13 cellular contexts compared by ENCODE assay signal in genomic region chr21:41477641-41478318, GRCh38. TPM values are rescaled to one million over a fixed set of nuclear protein-coding genes. Genes with fewer than 3 reads are reported as not detected.
DNase-seq lines count a peak whose midpoint lies in the region; ATAC-seq and TF ChIP-seq lines count a peak whose summit lies in the region.
"Had no signal": no experiment of that assay in that cellular context is flagged by ENCODE, and none has a peak within 500 bp of the region (broad histone marks: within the 10 kb centered on the region; RNA-seq: fewer than 3 reads in every experiment).

No MANE protein-coding gene starts in this region.

- H3K27me3 ChIP-seq in trophoblast cell (ENCODE audit: insufficient read depth, low read length): no peaks in the 10 kb centered on the region
- H3K27me3 ChIP-seq: ascending aorta had no signal

- no CpG with 5 or more reads among the region's 15 CpGs for whole genome bisulfite sequencing in trophoblast cell (ENCODE audit: extremely low coverage, insufficient coverage, insufficient read length)
- WGBS in lower leg skin, 2 donors: 29 to 31% methylated on average over 14 to 15 of the region's 15 CpGs

- no peaks in the 10 kb centered on the region for H3K36me3 Mint-ChIP-seq in T-helper 17 cell (ENCODE audit: low read depth)
- H3K36me3 Mint-ChIP-seq: stimulated activated naive B cell treated with anti-CD40 and anti-IgM and Interleukin-4, amounts not matched to agents 10 μg/mL and 1 μg/mL and 100 μg/mL, for 72 hours had no signal

- H3K9ac ChIP-seq in trophoblast cell (ENCODE audit: low read length): no peak overlapping the region

- no peak overlapping the region for H2BK5ac ChIP-seq in trophoblast cell (ENCODE audit: low read depth, low read length, poor library complexity)

- peaks cover 12% of the 10 kb centered on the region for H3K4me1 Mint-ChIP-seq in T-helper 17 cell
- H3K4me1 Mint-ChIP-seq: activated B cell treated with CpG ODN at 0.5 μM for 24 hours had no signal

- no peak overlapping the region for H3K4me3 Mint-ChIP-seq in T-helper 17 cell
- H3K4me3 Mint-ChIP-seq: activated B cell treated with CpG ODN at 0.5 μM for 24 hours; stimulated activated naive B cell treated with anti-CD40 and anti-IgM and Interleukin-4, amounts not matched to agents 10 μg/mL and 1 μg/mL and 100 μg/mL, for 72 hours had no signal

- H4K91ac ChIP-seq in trophoblast cell (ENCODE audit: low read depth, low read length): no peak overlapping the region

- no peak overlapping the region for H3K27ac ChIP-seq in trophoblast cell (ENCODE audit: low read depth, low read length)
- H3K27ac ChIP-seq: ascending aorta, gastrocnemius medialis had no signal

- no peak for ATAC-seq in T-helper 17 cell
- ATAC-seq: gastrocnemius medialis had no signal

- intact Hi-C loops in lower leg skin (cut with DNase I; ENCODE audit: low total_unique reads): no loop called here

- no peak overlapping the region for H3K14ac ChIP-seq in trophoblast cell (ENCODE audit: low read length)

- H3K4me2 ChIP-seq in trophoblast cell (ENCODE audit: low read length): peak overlapping the region; percentile 24

- no peak overlapping the region for H3K4ac ChIP-seq in trophoblast cell (ENCODE audit: low read depth, low read length)

- H3K79me1 ChIP-seq in trophoblast cell (ENCODE audit: low read length): no peaks in the 10 kb centered on the region

- H3K36me3 ChIP-seq in trophoblast cell (ENCODE audit: control insufficient read depth in 1 of 2, insufficient read depth in 2 of 2, low read length in 2 of 2): no peaks in the 10 kb centered on the region
- H3K36me3 ChIP-seq: ascending aorta, gastrocnemius medialis had no signal

- TF ChIP-seq CTCF in GM13977 (IDR thresholded peaks at IDR 0.05; ENCODE audit: extremely low read depth, insufficient read depth, missing control alignments) (no peak), lower leg skin (IDR thresholded peaks at IDR 0.05) (no peak)

- in situ Hi-C loops in G401 (cut with HindIII; ENCODE audit: low sequenced_read_pairs): no loop called here
- in situ Hi-C loops in GM13977 (cut with MboI; ENCODE audit: low pct_unique_long_range_greater_than_20kb, low sequenced_read_pairs, unreplicated experiment): no loop called here

- H4K12ac ChIP-seq in trophoblast cell (ENCODE audit: low read depth, low read length): no peak overlapping the region

- TF ChIP-seq POLR2A in lower leg skin (IDR thresholded peaks at IDR 0.05): no peak

- no peak overlapping the region for H3K23ac ChIP-seq in trophoblast cell (ENCODE audit: low read length)

- H3K18ac ChIP-seq in trophoblast cell (ENCODE audit: low read length): no peak overlapping the region

- no peak overlapping the region for H2BK120ac ChIP-seq in trophoblast cell (ENCODE audit: insufficient read depth, low read length, poor library complexity)

- H3K4me3 ChIP-seq in trophoblast cell (ENCODE audit: low read depth, low read length) (no peak overlapping the region), lower leg skin (ENCODE audit: low read depth, poor library complexity, severe bottlenecking) (no peak overlapping the region)
- H3K4me3 ChIP-seq: ascending aorta, gastrocnemius medialis had no signal

- H2AK5ac ChIP-seq in trophoblast cell (ENCODE audit: low read length): no peak overlapping the region

- H3K27me3 Mint-ChIP-seq in T-helper 17 cell: peaks cover 46% of the 10 kb centered on the region

- H3K27ac Mint-ChIP-seq in T-helper 17 cell: no peak overlapping the region
- H3K27ac Mint-ChIP-seq: activated B cell treated with CpG ODN at 0.5 μM for 24 hours; stimulated activated naive B cell treated with anti-CD40 and anti-IgM and Interleukin-4, amounts not matched to agents 10 μg/mL and 1 μg/mL and 100 μg/mL, for 72 hours had no signal

- H2BK12ac ChIP-seq in trophoblast cell (ENCODE audit: low read length): no peak overlapping the region

- H3K9me3 ChIP-seq in trophoblast cell (ENCODE audit: insufficient read depth, low read depth, low read length) (no peaks in the 10 kb centered on the region), T-helper 17 cell (ENCODE audit: control insufficient read depth, low read length, poor library complexity, severe bottlenecking) (no peaks in the 10 kb centered on the region)
- H3K9me3 ChIP-seq: ascending aorta, gastrocnemius medialis had no signal

- no peak overlapping the region for H2AFZ ChIP-seq in trophoblast cell (ENCODE audit: insufficient read depth, low read length, poor library complexity)

- DNase-seq in G401 (ENCODE audit: low spot score) (peak; percentile 2), NCI-H345 treated with DMSO at 0.1 percent for 48 hours (lab: John Stamatoyannopoulos, UW; ENCODE audit: unreplicated experiment) (peak; percentile 74), glomerular visceral epithelial cell (ENCODE audit: extremely low spot score) (peak; percentile 52), trophoblast cell (peak; percentile 80 to 81), dedifferentiated amniotic fluid mesenchymal stem cell (ENCODE audit: extremely low spot score) (no peak), T-helper 17 cell (no peak), GM13977 (ENCODE audit: low spot score) (no peak), lower leg skin (ENCODE audit: low spot score in 2 of 2) (no peak)
- DNase-seq: activated B cell treated with CpG ODN at 0.5 μM for 24 hours; gastrocnemius medialis; NCI-H446 treated with DMSO at 0.1 percent for 48 hours; stimulated activated naive B cell treated with anti-CD40 and anti-IgM and Interleukin-4, amounts not matched to agents 10 μg/mL and 1 μg/mL and 100 μg/mL, for 72 hours had no signal

- peaks cover 14 to 15% of the 10 kb centered on the region in 2 experiments for H3K4me1 ChIP-seq in trophoblast cell (ENCODE audit: control insufficient read depth in 1 of 2, insufficient read depth in 2 of 2, low read length in 2 of 2)
- H3K4me1 ChIP-seq: ascending aorta, gastrocnemius medialis had no signal

- no peak overlapping the region for H4K8ac ChIP-seq in trophoblast cell (ENCODE audit: low read depth, low read length)

- no peaks in the 10 kb centered on the region for H3K79me2 ChIP-seq in trophoblast cell (ENCODE audit: control insufficient read depth, insufficient read depth, low read length, poor library complexity)

RNA-seq across cellular contexts. Expression of gene TMPRSS2, which starts 30.2 kb away (rescaled TPM):
- not detected in 2 replicates for total RNA-seq in G401 (2014; rRNA removed; shearing (Covaris generic))
- 4.6 and 4.7 TPM in 2 replicates for polyA plus RNA-seq in trophoblast cell (2013)
- not detected for total RNA-seq in T-helper 17 cell
- total RNA-seq in lower leg skin: 10 to 100 TPM in 2 of 4 donors, 1 to 10 TPM in 2; 5.1 to 19.2 (median 12.1) TPM
- total RNA-seq: activated B cell treated with CpG ODN at 0.5 μM for 24 hours, ascending aorta had no signal

RNA-seq across cellular contexts. Expression of gene MX1, which starts 51.7 kb away (rescaled TPM):
- total RNA-seq in G401 (2014; rRNA removed; shearing (Covaris generic)): not detected in 2 replicates
- 0.76 and 1.1 TPM in 2 replicates for polyA plus RNA-seq in trophoblast cell (2013)
- total RNA-seq in T-helper 17 cell (10 to 100 TPM; 58.6 to 75.9 TPM), lower leg skin (10 to 100 TPM in 2 of 4 donors, 1 to 10 TPM in 2; 3.3 to 15.1 (median 9.1) TPM)

Comparison
In these comparisons a context has a peak if more than half of its experiments do, and no peak if none do; other contexts are left out.
1. DNase-seq: peak in G401 (single experiment), NCI-H345 treated with DMSO at 0.1 percent for 48 hours (single experiment), glomerular visceral epithelial cell (single experiment) and trophoblast cell (2 of 2); none in dedifferentiated amniotic fluid mesenchymal stem cell (single experiment), T-helper 17 cell (0 of 3), GM13977 (single experiment) and lower leg skin (0 of 2).